9 cellular contexts compared by ENCODE assay signal in genomic region chr12:3303410-3304136, GRCh38.
DNase-seq lines count a peak whose midpoint lies in the region; ATAC-seq, FAIRE-seq and TF ChIP-seq lines count a peak whose summit lies in the region.
"Had no signal": no experiment of that assay in that cellular context is flagged by ENCODE, and none has a peak within 500 bp of the region (broad histone marks: within the 10 kb centered on the region; RNA-seq: fewer than 3 reads in every experiment).

No MANE protein-coding gene starts in this region.

- FAIRE-seq in astrocyte (lab: Jason Lieb, UNC): no peak

- peak; percentile 86 for DNase-seq in H9
- DNase-seq in NCI-H2107 (lab: John Stamatoyannopoulos, UW): peak; percentile 84
- DNase-seq in astrocyte (ENCODE audit: low read depth): no peak
- DNase-seq in left kidney (ENCODE audit: low read depth, low spot score): peak; percentile 83
- DNase-seq: activated CD4-positive, alpha-beta memory T cell treated with anti-CD3 and anti-CD28 coated beads, Interleukin-2, amount 10 ng/mL, durations not matched to agents 7 days and 5 days; Peyer's patch had no signal

- no peak overlapping the region for H3K18ac ChIP-seq in H9 (ENCODE audit: insufficient read length, low read depth, low read length)

- H3T11ph ChIP-seq in H9 (ENCODE audit: low read length): no peak overlapping the region

- no peak overlapping the region for H2BK5ac ChIP-seq in H9 (ENCODE audit: insufficient read length, low read length)

- H3K36me3 Mint-ChIP-seq in H9 (ENCODE audit: insufficient read depth in 1 of 3, low read depth in 3 of 3) (no peaks in the 10 kb centered on the region; a peak in 1 of 7 replicates), astrocyte (ENCODE audit: low read depth, unreplicated experiment) (no peaks in the 10 kb centered on the region)

- no peak overlapping the region for H3K23ac ChIP-seq in H9 (ENCODE audit: insufficient read length, low read depth, low read length)

- H3K4me3 ChIP-seq in astrocyte (ENCODE audit: insufficient read depth, low read depth, low read length): no peak overlapping the region
- H3K4me3 ChIP-seq: Peyer's patch had no signal

- no peak overlapping the region for H3K4ac ChIP-seq in H9 (ENCODE audit: low read depth, low read length)

- H2AFZ ChIP-seq in H9 (ENCODE audit: low read length) (no peak overlapping the region), astrocyte (ENCODE audit: low read depth, low read length) (no peak overlapping the region)

- H2BK15ac ChIP-seq in H9 (ENCODE audit: low read depth, low read length): no peak overlapping the region

- no peaks in the 10 kb centered on the region for H3K36me3 ChIP-seq in astrocyte (ENCODE audit: insufficient read depth, low read length)
- H3K36me3 ChIP-seq: Peyer's patch had no signal

- no peak overlapping the region for H3K27ac Mint-ChIP-seq in H9
- no peak overlapping the region for H3K27ac Mint-ChIP-seq in astrocyte (ENCODE audit: unreplicated experiment)
- H3K27ac Mint-ChIP-seq: activated CD4-positive, alpha-beta memory T cell treated with anti-CD3 and anti-CD28 coated beads, Interleukin-2, amount 10 ng/mL, durations not matched to agents 7 days and 5 days had no signal

- no peak overlapping the region for H2AK5ac ChIP-seq in H9 (ENCODE audit: insufficient read length, low read length)

- TF ChIP-seq CTCF in H9 (conservative IDR thresholded peaks at IDR 0.05) (peak; percentile 67), astrocyte (IDR thresholded peaks at IDR 0.05; ENCODE audit: insufficient read depth, low read depth, low read length) (no peak)

- no peaks in the 10 kb centered on the region for H3K9me3 Mint-ChIP-seq in H9
- no peaks in the 10 kb centered on the region for H3K9me3 Mint-ChIP-seq in astrocyte (ENCODE audit: unreplicated experiment)
- H3K9me3 Mint-ChIP-seq: activated CD4-positive, alpha-beta memory T cell treated with anti-CD3 and anti-CD28 coated beads, Interleukin-2, amount 10 ng/mL, durations not matched to agents 7 days and 5 days had no signal

- H3K4me1 ChIP-seq in H9 (ENCODE audit: insufficient read depth, low read length): no peaks in the 10 kb centered on the region
- H3K4me1 ChIP-seq in astrocyte (ENCODE audit: insufficient read depth, low read length): peaks cover 30% of the 10 kb centered on the region

- H3K27me3 ChIP-seq in H9 (ENCODE audit: insufficient read depth, low read length) (no peaks in the 10 kb centered on the region; the same call in 1 of the 2 replicates), astrocyte (ENCODE audit: insufficient read depth, low read length) (no peaks in the 10 kb centered on the region)
- H3K27me3 ChIP-seq: Peyer's patch had no signal

- no peak overlapping the region for H2BK12ac ChIP-seq in H9 (ENCODE audit: insufficient read length, low read depth, low read length)

- no peak overlapping the region for H3K56ac ChIP-seq in H9 (ENCODE audit: insufficient read length, low read depth, low read length)

- H3K14ac ChIP-seq in H9 (ENCODE audit: insufficient read depth, low read length): no peak overlapping the region

- H3K4me3 Mint-ChIP-seq in H9 (no peak overlapping the region; a peak in 1 of 5 replicates), astrocyte (ENCODE audit: unreplicated experiment) (no peak overlapping the region)
- H3K4me3 Mint-ChIP-seq: activated CD4-positive, alpha-beta memory T cell treated with anti-CD3 and anti-CD28 coated beads, Interleukin-2, amount 10 ng/mL, durations not matched to agents 7 days and 5 days had no signal

- no CpG with 5 or more reads among the region's 18 CpGs for WGBS in H9 (ENCODE audit: extremely low coverage, insufficient read length, low lambda C conversion rate)

- no peaks in the 10 kb centered on the region for H3K23me2 ChIP-seq in H9 (ENCODE audit: insufficient read length, low read depth, low read length, poor library complexity, severe bottlenecking)

- H4K91ac ChIP-seq in H9 (ENCODE audit: insufficient read length, low read depth, low read length): no peak overlapping the region

- peaks cover 21% of the 10 kb centered on the region for H3K27me3 Mint-ChIP-seq in H9 (ENCODE audit: low read depth)
- peaks cover 40% of the 10 kb centered on the region for H3K27me3 Mint-ChIP-seq in astrocyte (ENCODE audit: low read depth, unreplicated experiment)

- peaks cover 11 to 22% of the 10 kb centered on the region in 2 experiments for H3K4me1 Mint-ChIP-seq in H9
- H3K4me1 Mint-ChIP-seq in astrocyte (ENCODE audit: low read depth, unreplicated experiment): peaks cover 17% of the 10 kb centered on the region

- H4K20me1 ChIP-seq in H9 (ENCODE audit: control insufficient read depth, insufficient read depth, insufficient read length) (no peaks in the 10 kb centered on the region), astrocyte (ENCODE audit: insufficient read depth, low read length) (no peaks in the 10 kb centered on the region)

- H4K5ac ChIP-seq in H9 (ENCODE audit: insufficient read length, low read depth, low read length): no peak overlapping the region

- no peak overlapping the region for H2BK20ac ChIP-seq in H9 (ENCODE audit: low read depth, low read length, poor library complexity, severe bottlenecking)

- no peaks in the 10 kb centered on the region for H3K79me2 ChIP-seq in H9 (ENCODE audit: insufficient read depth, low read length)
- no peaks in the 10 kb centered on the region for H3K79me2 ChIP-seq in astrocyte (ENCODE audit: insufficient read depth, low read length)

- no peak overlapping the region for H3K4me2 ChIP-seq in H9 (ENCODE audit: insufficient read depth, insufficient read length, low read length)
- peak overlapping the region; percentile 56 for H3K4me2 ChIP-seq in astrocyte (ENCODE audit: low read length)

- no peak overlapping the region for H3K27ac ChIP-seq in H9 (ENCODE audit: insufficient read length, low read depth, low read length)
- peak overlapping the region; percentile 35 for H3K27ac ChIP-seq in astrocyte (ENCODE audit: low read depth, low read length)
- H3K27ac ChIP-seq: Peyer's patch had no signal

- H3K9me3 ChIP-seq in H9 (ENCODE audit: control insufficient read depth, low read depth, low read length): no peaks in the 10 kb centered on the region
- no peaks in the 10 kb centered on the region for H3K9me3 ChIP-seq in astrocyte (ENCODE audit: insufficient read depth, low read depth, low read length)
- H3K9me3 ChIP-seq: Peyer's patch had no signal

- H3K9ac ChIP-seq in H9 (ENCODE audit: extremely low read depth, insufficient read length, low read length): no peak overlapping the region
- peak overlapping the region; percentile 62 for H3K9ac ChIP-seq in astrocyte (ENCODE audit: low read length)

- ATAC-seq in HG02759 (IDR thresholded peaks at IDR 0.05; ENCODE audit: unreplicated experiment): no peak
- ATAC-seq in HG02571 (IDR thresholded peaks at IDR 0.05; ENCODE audit: unreplicated experiment): no peak
- no peak for ATAC-seq in GM18868 (IDR thresholded peaks at IDR 0.05; ENCODE audit: unreplicated experiment)

- no peak overlapping the region for H2BK120ac ChIP-seq in H9 (ENCODE audit: low read depth, low read length, poor library complexity, severe bottlenecking)

- H4K8ac ChIP-seq in H9 (replicated peaks; ENCODE audit: insufficient read length, low read depth, low read length): no peak overlapping the region

- H3K79me1 ChIP-seq in H9 (ENCODE audit: insufficient read depth, low read depth, low read length, poor library complexity, severe bottlenecking): no peaks in the 10 kb centered on the region
